In the genomic region with DNA sequence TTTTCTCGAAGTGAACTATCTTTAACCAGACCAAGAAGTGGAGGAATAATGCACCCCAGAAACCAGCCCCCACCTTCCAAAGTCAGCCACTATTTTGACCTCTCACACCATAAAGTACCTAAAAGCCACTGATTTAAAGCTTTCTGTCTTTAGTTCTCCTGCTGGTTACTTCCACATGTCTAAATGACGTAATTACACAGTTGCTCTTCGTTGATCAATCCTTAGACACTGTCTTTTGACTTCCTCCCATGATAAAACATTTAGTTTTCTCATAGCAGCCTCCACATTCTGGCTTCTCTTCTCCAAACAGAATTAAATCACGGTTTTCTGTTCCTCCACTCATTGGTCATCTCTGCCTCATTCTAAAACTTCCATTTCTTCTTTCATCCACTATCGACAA, we compare ENCODE assay signal across 24 cellular contexts.
"Had no signal": no experiment of that assay in that cellular context is flagged by ENCODE, and none has a peak within 500 bp of the region (broad histone marks: within the 10 kb centered on the region; RNA-seq: fewer than 3 reads in every experiment).

No MANE protein-coding gene starts in this region.

- H3K27me3 Mint-ChIP-seq: dendritic cell treated with granulocyte-macrophage colony-stimulating factor and Interleukin-4, amounts not matched to agents 40 ng/mL and 50 ng/mL, for 4 days; effector memory CD8-positive, alpha-beta T cell had no signal

- H3K4me3 ChIP-seq: colonic mucosa, esophagus squamous epithelium, gastrocnemius medialis, heart right ventricle, left lung, lower lobe of right lung, mucosa of descending colon had no signal

- H3K9me3 ChIP-seq: colonic mucosa, esophagus squamous epithelium, gastrocnemius medialis, heart right ventricle, left lung, lower lobe of right lung, mucosa of descending colon had no signal

- H3K36me3 Mint-ChIP-seq: mesothelial cell of epicardium had no signal

- ATAC-seq: effector memory CD8-positive, alpha-beta T cell; esophagus mucosa; gastrocnemius medialis; heart right ventricle; left cardiac atrium; left lung; left ventricle myocardium superior; lower lobe of right lung; mucosa of descending colon had no signal

- H3K27me3 ChIP-seq: colonic mucosa had no signal

- H3K4me1 Mint-ChIP-seq: mesothelial cell of epicardium had no signal

- H3K9me3 Mint-ChIP-seq: dendritic cell treated with granulocyte-macrophage colony-stimulating factor and Interleukin-4, amounts not matched to agents 40 ng/mL and 50 ng/mL, for 4 days; endodermal cell; mesothelial cell of epicardium had no signal

- DNase-seq: colonic mucosa; cortex of kidney; effector CD8-positive, alpha-beta T cell; effector memory CD8-positive, alpha-beta T cell; endodermal cell; erythroblast; esophagus squamous epithelium; foreskin fibroblast; foreskin melanocyte; gastrocnemius medialis; glutamatergic neuron; head of caudate nucleus; heart right ventricle; hippocampal formation; left cardiac atrium; left lung; left ventricle myocardium superior; lower lobe of right lung; mesenchymal stem cell; mucosa of descending colon had no signal

- H3K27ac ChIP-seq: colonic mucosa, epithelial cell of prostate, esophagus squamous epithelium, gastrocnemius medialis, heart right ventricle, left lung, lower lobe of right lung had no signal

- H3K4me1 ChIP-seq: colonic mucosa, esophagus squamous epithelium, gastrocnemius medialis, heart right ventricle, left lung, lower lobe of right lung had no signal

- H3K36me3 ChIP-seq: colonic mucosa, esophagus squamous epithelium, gastrocnemius medialis, heart right ventricle, left lung, lower lobe of right lung had no signal

- H3K4me3 Mint-ChIP-seq: dendritic cell treated with granulocyte-macrophage colony-stimulating factor and Interleukin-4, amounts not matched to agents 40 ng/mL and 50 ng/mL, for 4 days; effector memory CD8-positive, alpha-beta T cell; endodermal cell; mesothelial cell of epicardium had no signal

- H3K27ac Mint-ChIP-seq: dendritic cell treated with granulocyte-macrophage colony-stimulating factor and Interleukin-4, amounts not matched to agents 40 ng/mL and 50 ng/mL, for 4 days; effector memory CD8-positive, alpha-beta T cell; endodermal cell; mesothelial cell of epicardium had no signal
